In the genomic region with DNA sequence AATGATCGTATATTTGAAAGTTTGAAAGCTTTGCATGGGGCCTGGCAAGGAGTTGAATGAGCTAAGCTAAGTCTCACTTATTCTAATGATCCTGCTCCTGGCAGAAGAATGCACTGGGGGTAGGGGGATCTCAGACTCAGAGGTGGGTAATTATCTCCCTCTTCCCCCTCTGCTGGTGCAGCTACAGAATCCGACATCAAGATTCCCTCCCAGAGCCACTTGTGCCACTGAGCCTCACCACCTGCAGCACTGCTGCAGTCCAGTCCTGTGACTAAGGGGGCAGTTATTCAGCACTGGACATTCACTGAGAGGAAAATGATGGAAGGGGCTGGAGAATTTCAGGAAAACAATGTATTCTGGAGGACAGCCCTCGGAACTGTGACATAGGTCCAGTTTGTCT, we compare ENCODE assay signal across 2 cellular contexts.
TF ChIP-seq lines count a peak whose summit lies in the region.

No MANE protein-coding gene starts in this region.

TF ChIP-seq in IMR-90, 13 proteins besides CTCF, POLR2A, EP300 and RAD21:
- TF ChIP-seq, protein P1, sequence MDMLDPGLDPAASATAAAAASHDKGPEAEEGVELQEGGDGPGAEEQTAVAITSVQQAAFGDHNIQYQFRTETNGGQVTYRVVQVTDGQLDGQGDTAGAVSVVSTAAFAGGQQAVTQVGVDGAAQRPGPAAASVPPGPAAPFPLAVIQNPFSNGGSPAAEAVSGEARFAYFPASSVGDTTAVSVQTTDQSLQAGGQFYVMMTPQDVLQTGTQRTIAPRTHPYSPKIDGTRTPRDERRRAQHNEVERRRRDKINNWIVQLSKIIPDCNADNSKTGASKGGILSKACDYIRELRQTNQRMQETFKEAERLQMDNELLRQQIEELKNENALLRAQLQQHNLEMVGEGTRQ (IDR thresholded peaks at IDR 0.05; ENCODE audit: low read depth, low read length), result no peak
- TF ChIP-seq RCOR1 (IDR thresholded peaks at IDR 0.05; ENCODE audit: insufficient replicate concordance, low read length) (no peak), NFE2L2 (IDR thresholded peaks at IDR 0.05; ENCODE audit: low read depth, low read length) (no peak), CHD1 (IDR thresholded peaks at IDR 0.05; ENCODE audit: low read depth, low read length) (no peak), BHLHE40 (IDR thresholded peaks at IDR 0.05; ENCODE audit: low read depth, low read length) (no peak), SMC3 (IDR thresholded peaks at IDR 0.05; ENCODE audit: low read depth, low read length) (no peak)

TF ChIP-seq in GM12878, 131 proteins besides CTCF, POLR2A, EP300 and RAD21:
- TF ChIP-seq, protein P2, sequence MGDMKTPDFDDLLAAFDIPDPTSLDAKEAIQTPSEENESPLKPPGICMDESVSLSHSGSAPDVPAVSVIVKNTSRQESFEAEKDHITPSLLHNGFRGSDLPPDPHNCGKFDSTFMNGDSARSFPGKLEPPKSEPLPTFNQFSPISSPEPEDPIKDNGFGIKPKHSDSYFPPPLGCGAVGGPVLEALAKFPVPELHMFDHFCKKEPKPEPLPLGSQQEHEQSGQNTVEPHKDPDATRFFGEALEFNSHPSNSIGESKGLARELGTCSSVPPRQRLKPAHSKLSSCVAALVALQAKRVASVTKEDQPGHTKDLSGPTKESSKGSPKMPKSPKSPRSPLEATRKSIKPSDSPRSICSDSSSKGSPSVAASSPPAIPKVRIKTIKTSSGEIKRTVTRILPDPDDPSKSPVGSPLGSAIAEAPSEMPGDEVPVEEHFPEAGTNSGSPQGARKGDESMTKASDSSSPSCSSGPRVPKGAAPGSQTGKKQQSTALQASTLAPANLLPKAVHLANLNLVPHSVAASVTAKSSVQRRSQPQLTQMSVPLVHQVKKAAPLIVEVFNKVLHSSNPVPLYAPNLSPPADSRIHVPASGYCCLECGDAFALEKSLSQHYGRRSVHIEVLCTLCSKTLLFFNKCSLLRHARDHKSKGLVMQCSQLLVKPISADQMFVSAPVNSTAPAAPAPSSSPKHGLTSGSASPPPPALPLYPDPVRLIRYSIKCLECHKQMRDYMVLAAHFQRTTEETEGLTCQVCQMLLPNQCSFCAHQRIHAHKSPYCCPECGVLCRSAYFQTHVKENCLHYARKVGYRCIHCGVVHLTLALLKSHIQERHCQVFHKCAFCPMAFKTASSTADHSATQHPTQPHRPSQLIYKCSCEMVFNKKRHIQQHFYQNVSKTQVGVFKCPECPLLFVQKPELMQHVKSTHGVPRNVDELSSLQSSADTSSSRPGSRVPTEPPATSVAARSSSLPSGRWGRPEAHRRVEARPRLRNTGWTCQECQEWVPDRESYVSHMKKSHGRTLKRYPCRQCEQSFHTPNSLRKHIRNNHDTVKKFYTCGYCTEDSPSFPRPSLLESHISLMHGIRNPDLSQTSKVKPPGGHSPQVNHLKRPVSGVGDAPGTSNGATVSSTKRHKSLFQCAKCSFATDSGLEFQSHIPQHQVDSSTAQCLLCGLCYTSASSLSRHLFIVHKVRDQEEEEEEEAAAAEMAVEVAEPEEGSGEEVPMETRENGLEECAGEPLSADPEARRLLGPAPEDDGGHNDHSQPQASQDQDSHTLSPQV (IDR thresholded peaks at IDR 0.05), result no peak
- TF ChIP-seq EZH2 (IDR thresholded peaks at IDR 0.05; ENCODE audit: borderline replicate concordance, control insufficient read depth, low read depth, low read length) (no peak), JUND (IDR thresholded peaks at IDR 0.05; ENCODE audit: low read depth, low read length) (no peak), PAX8 (IDR thresholded peaks at IDR 0.05) (no peak), CHD4 (IDR thresholded peaks at IDR 0.05) (no peak), BRCA1 (IDR thresholded peaks at IDR 0.05; ENCODE audit: low read depth, low read length) (no peak), RBBP5 (conservative IDR thresholded peaks at IDR 0.05) (no peak), FOXM1 (IDR thresholded peaks at IDR 0.05; ENCODE audit: low read depth, low read length) (no peak), CBX5 (IDR thresholded peaks at IDR 0.05; ENCODE audit: low read depth) (no peak), BHLHE40 (IDR thresholded peaks at IDR 0.05; ENCODE audit: borderline replicate concordance in 1 of 2, low read depth in 2 of 2, low read length in 1 of 2) (no peak), NBN (IDR thresholded peaks at IDR 0.05) (no peak), CBX3 (IDR thresholded peaks at IDR 0.05; ENCODE audit: borderline replicate concordance, low read depth) (no peak), NFYA (IDR thresholded peaks at IDR 0.05; ENCODE audit: borderline replicate concordance, low read depth, low read length) (no peak), MEF2B (IDR thresholded peaks at IDR 0.05; ENCODE audit: partially characterized antibody, poor library complexity, severe bottlenecking) (no peak), TBL1XR1 (IDR thresholded peaks at IDR 0.05; ENCODE audit: low read depth, low read length) (no peak)
- TF ChIP-seq, protein P3, sequence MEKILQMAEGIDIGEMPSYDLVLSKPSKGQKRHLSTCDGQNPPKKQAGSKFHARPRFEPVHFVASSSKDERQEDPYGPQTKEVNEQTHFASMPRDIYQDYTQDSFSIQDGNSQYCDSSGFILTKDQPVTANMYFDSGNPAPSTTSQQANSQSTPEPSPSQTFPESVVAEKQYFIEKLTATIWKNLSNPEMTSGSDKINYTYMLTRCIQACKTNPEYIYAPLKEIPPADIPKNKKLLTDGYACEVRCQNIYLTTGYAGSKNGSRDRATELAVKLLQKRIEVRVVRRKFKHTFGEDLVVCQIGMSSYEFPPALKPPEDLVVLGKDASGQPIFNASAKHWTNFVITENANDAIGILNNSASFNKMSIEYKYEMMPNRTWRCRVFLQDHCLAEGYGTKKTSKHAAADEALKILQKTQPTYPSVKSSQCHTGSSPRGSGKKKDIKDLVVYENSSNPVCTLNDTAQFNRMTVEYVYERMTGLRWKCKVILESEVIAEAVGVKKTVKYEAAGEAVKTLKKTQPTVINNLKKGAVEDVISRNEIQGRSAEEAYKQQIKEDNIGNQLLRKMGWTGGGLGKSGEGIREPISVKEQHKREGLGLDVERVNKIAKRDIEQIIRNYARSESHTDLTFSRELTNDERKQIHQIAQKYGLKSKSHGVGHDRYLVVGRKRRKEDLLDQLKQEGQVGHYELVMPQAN (conservative IDR thresholded peaks at IDR 0.05), result no peak
- TF ChIP-seq, protein P4, sequence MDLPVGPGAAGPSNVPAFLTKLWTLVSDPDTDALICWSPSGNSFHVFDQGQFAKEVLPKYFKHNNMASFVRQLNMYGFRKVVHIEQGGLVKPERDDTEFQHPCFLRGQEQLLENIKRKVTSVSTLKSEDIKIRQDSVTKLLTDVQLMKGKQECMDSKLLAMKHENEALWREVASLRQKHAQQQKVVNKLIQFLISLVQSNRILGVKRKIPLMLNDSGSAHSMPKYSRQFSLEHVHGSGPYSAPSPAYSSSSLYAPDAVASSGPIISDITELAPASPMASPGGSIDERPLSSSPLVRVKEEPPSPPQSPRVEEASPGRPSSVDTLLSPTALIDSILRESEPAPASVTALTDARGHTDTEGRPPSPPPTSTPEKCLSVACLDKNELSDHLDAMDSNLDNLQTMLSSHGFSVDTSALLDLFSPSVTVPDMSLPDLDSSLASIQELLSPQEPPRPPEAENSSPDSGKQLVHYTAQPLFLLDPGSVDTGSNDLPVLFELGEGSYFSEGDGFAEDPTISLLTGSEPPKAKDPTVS (IDR thresholded peaks at IDR 0.05; ENCODE audit: low read depth, low read length), result no peak
- TF ChIP-seq, protein P5, sequence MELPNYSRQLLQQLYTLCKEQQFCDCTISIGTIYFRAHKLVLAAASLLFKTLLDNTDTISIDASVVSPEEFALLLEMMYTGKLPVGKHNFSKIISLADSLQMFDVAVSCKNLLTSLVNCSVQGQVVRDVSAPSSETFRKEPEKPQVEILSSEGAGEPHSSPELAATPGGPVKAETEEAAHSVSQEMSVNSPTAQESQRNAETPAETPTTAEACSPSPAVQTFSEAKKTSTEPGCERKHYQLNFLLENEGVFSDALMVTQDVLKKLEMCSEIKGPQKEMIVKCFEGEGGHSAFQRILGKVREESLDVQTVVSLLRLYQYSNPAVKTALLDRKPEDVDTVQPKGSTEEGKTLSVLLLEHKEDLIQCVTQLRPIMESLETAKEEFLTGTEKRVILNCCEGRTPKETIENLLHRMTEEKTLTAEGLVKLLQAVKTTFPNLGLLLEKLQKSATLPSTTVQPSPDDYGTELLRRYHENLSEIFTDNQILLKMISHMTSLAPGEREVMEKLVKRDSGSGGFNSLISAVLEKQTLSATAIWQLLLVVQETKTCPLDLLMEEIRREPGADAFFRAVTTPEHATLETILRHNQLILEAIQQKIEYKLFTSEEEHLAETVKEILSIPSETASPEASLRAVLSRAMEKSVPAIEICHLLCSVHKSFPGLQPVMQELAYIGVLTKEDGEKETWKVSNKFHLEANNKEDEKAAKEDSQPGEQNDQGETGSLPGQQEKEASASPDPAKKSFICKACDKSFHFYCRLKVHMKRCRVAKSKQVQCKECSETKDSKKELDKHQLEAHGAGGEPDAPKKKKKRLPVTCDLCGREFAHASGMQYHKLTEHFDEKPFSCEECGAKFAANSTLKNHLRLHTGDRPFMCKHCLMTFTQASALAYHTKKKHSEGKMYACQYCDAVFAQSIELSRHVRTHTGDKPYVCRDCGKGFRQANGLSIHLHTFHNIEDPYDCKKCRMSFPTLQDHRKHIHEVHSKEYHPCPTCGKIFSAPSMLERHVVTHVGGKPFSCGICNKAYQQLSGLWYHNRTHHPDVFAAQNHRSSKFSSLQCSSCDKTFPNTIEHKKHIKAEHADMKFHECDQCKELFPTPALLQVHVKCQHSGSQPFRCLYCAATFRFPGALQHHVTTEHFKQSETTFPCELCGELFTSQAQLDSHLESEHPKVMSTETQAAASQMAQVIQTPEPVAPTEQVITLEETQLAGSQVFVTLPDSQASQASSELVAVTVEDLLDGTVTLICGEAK (IDR thresholded peaks at IDR 0.05; ENCODE audit: borderline replicate concordance), result no peak
- TF ChIP-seq, protein P6, sequence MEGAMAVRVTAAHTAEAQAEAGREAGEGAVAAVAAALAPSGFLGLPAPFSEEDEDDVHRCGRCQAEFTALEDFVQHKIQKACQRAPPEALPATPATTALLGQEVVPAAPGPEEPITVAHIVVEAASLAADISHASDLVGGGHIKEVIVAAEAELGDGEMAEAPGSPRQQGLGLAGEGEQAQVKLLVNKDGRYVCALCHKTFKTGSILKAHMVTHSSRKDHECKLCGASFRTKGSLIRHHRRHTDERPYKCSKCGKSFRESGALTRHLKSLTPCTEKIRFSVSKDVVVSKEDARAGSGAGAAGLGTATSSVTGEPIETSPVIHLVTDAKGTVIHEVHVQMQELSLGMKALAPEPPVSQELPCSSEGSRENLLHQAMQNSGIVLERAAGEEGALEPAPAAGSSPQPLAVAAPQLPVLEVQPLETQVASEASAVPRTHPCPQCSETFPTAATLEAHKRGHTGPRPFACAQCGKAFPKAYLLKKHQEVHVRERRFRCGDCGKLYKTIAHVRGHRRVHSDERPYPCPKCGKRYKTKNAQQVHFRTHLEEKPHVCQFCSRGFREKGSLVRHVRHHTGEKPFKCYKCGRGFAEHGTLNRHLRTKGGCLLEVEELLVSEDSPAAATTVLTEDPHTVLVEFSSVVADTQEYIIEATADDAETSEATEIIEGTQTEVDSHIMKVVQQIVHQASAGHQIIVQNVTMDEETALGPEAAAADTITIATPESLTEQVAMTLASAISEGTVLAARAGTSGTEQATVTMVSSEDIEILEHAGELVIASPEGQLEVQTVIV (IDR thresholded peaks at IDR 0.05; ENCODE audit: borderline replicate concordance, partially characterized antibody), result no peak
- TF ChIP-seq, protein P7, sequence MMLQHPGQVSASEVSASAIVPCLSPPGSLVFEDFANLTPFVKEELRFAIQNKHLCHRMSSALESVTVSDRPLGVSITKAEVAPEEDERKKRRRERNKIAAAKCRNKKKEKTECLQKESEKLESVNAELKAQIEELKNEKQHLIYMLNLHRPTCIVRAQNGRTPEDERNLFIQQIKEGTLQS (IDR thresholded peaks at IDR 0.05; ENCODE audit: borderline replicate concordance, extremely low read depth, low read depth, low read length), result no peak
